In the genomic region with DNA sequence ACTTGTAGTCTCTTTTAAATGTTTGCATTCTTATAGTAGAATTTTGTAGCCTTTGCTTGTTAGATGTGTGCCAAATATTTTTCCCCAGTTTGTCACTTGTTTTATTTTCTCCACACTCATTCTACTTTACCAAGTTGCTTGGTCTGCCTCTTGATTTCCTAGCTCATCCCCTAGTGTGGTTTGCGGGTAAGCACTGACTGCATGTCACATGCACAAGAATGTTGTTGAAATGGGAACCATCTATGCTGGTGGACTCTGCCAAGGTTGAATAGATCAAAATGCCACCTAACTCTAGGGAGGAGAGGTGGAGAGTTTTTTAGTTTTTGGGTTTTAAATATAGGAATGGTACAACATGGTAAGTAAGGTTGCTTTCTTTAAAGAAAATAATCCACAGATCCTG, we compare ENCODE assay signal across 19 cellular contexts. TPM values are rescaled to one million over a fixed set of nuclear protein-coding genes. Genes with fewer than 3 reads are reported as not detected.
DNase-seq lines count a peak whose midpoint lies in the region; ATAC-seq lines count a peak whose summit lies in the region.
"Had no signal": no experiment of that assay in that cellular context is flagged by ENCODE, and none has a peak within 500 bp of the region (broad histone marks: within the 10 kb centered on the region; RNA-seq: fewer than 3 reads in every experiment).

No MANE protein-coding gene starts in this region.

- DNase-seq in NCI-H82 (lab: John Stamatoyannopoulos, UW) (peak; percentile 8), NCI-H82 treated with DMSO at 0.1 percent for 48 hours (lab: John Stamatoyannopoulos, UW; ENCODE audit: unreplicated experiment) (no peak), fibroblast of gingiva (ENCODE audit: low read depth) (peak; percentile 45), myocyte (ENCODE audit: low read depth) (peak; percentile 62), A172 (ENCODE audit: low spot score) (no peak)
- DNase-seq in activated naive CD4-positive, alpha-beta T cell (lab: John Stamatoyannopoulos, UW), result no peak
- no peak for DNase-seq in activated naive CD4-positive, alpha-beta T cell treated with anti-CD3 and anti-CD28 coated beads, Interleukin-2, amount 10 ng/mL, durations not matched to agents 7 days and 5 days
- DNase-seq: Calu3; CD8-positive, alpha-beta T cell; NCI-H1105; NCI-H2081; NCI-H2171 treated with DMSO at 0.1 percent for 48 hours; NCI-H446; NCI-H526 treated with DMSO at 0.1 percent for 48 hours; NK-92 treated with Interleukin-12 subunit alpha and Interleukin-12 subunit beta, amount 100 ng/mL, for 24 hours; Peyer's patch had no signal

- no peak overlapping the region for H3K4me3 Mint-ChIP-seq in activated naive CD4-positive, alpha-beta T cell treated with anti-CD3 and anti-CD28 coated beads, Interleukin-2, amount 10 ng/mL, durations not matched to agents 7 days and 5 days
- H3K4me3 Mint-ChIP-seq: CD8-positive, alpha-beta T cell; GM23338 had no signal

- CTCF ChIA-PET in activated naive CD4-positive, alpha-beta T cell treated with anti-CD3 and anti-CD28 coated beads, Interleukin-2, amount 10 ng/mL, durations not matched to agents 7 days and 5 days (lab: Charles Lee), result no interaction called here

- no peaks in the 10 kb centered on the region for H3K4me1 Mint-ChIP-seq in activated naive CD4-positive, alpha-beta T cell treated with anti-CD3 and anti-CD28 coated beads, Interleukin-2, amount 10 ng/mL, durations not matched to agents 7 days and 5 days

- H3K27me3 Mint-ChIP-seq in activated naive CD4-positive, alpha-beta T cell treated with anti-CD3 and anti-CD28 coated beads, Interleukin-2, amount 10 ng/mL, durations not matched to agents 7 days and 5 days, result no peaks in the 10 kb centered on the region

- H3K36me3 Mint-ChIP-seq in activated naive CD4-positive, alpha-beta T cell treated with anti-CD3 and anti-CD28 coated beads, Interleukin-2, amount 10 ng/mL, durations not matched to agents 7 days and 5 days, result no peaks in the 10 kb centered on the region
- H3K36me3 Mint-ChIP-seq: CD8-positive, alpha-beta T cell had no signal

- ATAC-seq in GM21360 (IDR thresholded peaks at IDR 0.05; ENCODE audit: unreplicated experiment), result no peak
- ATAC-seq: CD8-positive, alpha-beta T cell; HCT116 had no signal

- H3K9me3 Mint-ChIP-seq in activated naive CD4-positive, alpha-beta T cell treated with anti-CD3 and anti-CD28 coated beads, Interleukin-2, amount 10 ng/mL, durations not matched to agents 7 days and 5 days, result no peaks in the 10 kb centered on the region
- H3K9me3 Mint-ChIP-seq: CD8-positive, alpha-beta T cell; GM23338 had no signal

- no peak overlapping the region for H3K27ac Mint-ChIP-seq in activated naive CD4-positive, alpha-beta T cell treated with anti-CD3 and anti-CD28 coated beads, Interleukin-2, amount 10 ng/mL, durations not matched to agents 7 days and 5 days
- H3K27ac Mint-ChIP-seq: CD8-positive, alpha-beta T cell; GM23338 had no signal

RNA-seq across cellular contexts. Expression of a gene that starts 47.6 kb away (rescaled TPM):
- total RNA-seq in myocyte, result 13.3 and 14.2 TPM in 2 replicates
- polyA plus RNA-seq in myocyte (2012), result 8.5 TPM
- 5.5 and 6.4 TPM in 2 replicates for total RNA-seq in A172 (2014; rRNA removed; shearing (Covaris generic))
- total RNA-seq: CD8-positive, alpha-beta T cell had no signal

Comparison
In these comparisons a context has a peak if more than half of its experiments do, and no peak if none do; other contexts are left out.
1. DNase-seq: peak in NCI-H82 (single experiment), fibroblast of gingiva (single experiment) and myocyte (single experiment); none in NCI-H82 treated with DMSO at 0.1 percent for 48 hours (single experiment), activated naive CD4-positive, alpha-beta T cell (0 of 4), A172 (single experiment) and activated naive CD4-positive, alpha-beta T cell treated with anti-CD3 and anti-CD28 coated beads, Interleukin-2, amount 10 ng/mL, durations not matched to agents 7 days and 5 days (single experiment).